Comparison of ENCODE assay signal across 1 cellular context in genomic region chr19:38851622-38852230, GRCh38.
TF ChIP-seq lines count a peak whose summit lies in the region.

No MANE protein-coding gene starts in this region.

TF ChIP-seq in HepG2, 621 proteins besides CTCF, POLR2A, EP300 and RAD21 (continued from another document and continues in another):
- TF ChIP-seq ZBTB43 (CRISPR knock-in tag; conservative IDR thresholded peaks at IDR 0.05): no peak
- TF ChIP-seq ZNF451 (CRISPR knock-in tag; IDR thresholded peaks at IDR 0.05): no peak
- TF ChIP-seq, protein P1, sequence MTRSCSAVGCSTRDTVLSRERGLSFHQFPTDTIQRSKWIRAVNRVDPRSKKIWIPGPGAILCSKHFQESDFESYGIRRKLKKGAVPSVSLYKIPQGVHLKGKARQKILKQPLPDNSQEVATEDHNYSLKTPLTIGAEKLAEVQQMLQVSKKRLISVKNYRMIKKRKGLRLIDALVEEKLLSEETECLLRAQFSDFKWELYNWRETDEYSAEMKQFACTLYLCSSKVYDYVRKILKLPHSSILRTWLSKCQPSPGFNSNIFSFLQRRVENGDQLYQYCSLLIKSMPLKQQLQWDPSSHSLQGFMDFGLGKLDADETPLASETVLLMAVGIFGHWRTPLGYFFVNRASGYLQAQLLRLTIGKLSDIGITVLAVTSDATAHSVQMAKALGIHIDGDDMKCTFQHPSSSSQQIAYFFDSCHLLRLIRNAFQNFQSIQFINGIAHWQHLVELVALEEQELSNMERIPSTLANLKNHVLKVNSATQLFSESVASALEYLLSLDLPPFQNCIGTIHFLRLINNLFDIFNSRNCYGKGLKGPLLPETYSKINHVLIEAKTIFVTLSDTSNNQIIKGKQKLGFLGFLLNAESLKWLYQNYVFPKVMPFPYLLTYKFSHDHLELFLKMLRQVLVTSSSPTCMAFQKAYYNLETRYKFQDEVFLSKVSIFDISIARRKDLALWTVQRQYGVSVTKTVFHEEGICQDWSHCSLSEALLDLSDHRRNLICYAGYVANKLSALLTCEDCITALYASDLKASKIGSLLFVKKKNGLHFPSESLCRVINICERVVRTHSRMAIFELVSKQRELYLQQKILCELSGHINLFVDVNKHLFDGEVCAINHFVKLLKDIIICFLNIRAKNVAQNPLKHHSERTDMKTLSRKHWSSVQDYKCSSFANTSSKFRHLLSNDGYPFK (CRISPR knock-in tag; IDR thresholded peaks at IDR 0.05; ENCODE audit: borderline replicate concordance): no peak
- TF ChIP-seq ZNF317 (CRISPR knock-in tag; IDR thresholded peaks at IDR 0.05): no peak
- TF ChIP-seq ZHX2 (IDR thresholded peaks at IDR 0.05; ENCODE audit: low read depth): peak; percentile 24; the same call in 1 of the 2 replicates
- TF ChIP-seq ZHX2 (CRISPR knock-in tag; IDR thresholded peaks at IDR 0.05; ENCODE audit: borderline replicate concordance): no peak
- TF ChIP-seq ZSCAN22 (CRISPR knock-in tag; IDR thresholded peaks at IDR 0.05): no peak
- no peak for TF ChIP-seq WIZ (CRISPR knock-in tag; IDR thresholded peaks at IDR 0.05)
- no peak for TF ChIP-seq IKZF4 (CRISPR knock-in tag; IDR thresholded peaks at IDR 0.05; ENCODE audit: borderline replicate concordance, low read depth, not compliant biosample characterization)
- TF ChIP-seq MEIS1 (CRISPR knock-in tag; IDR thresholded peaks at IDR 0.05; ENCODE audit: borderline replicate concordance): peak; percentile 65
- TF ChIP-seq DNMT1 (CRISPR knock-in tag; IDR thresholded peaks at IDR 0.05): no peak
- no peak; the same call in 1 of the 2 replicates for TF ChIP-seq ZNF790 (CRISPR knock-in tag; IDR thresholded peaks at IDR 0.05; ENCODE audit: borderline replicate concordance)
- TF ChIP-seq NAIF1 (CRISPR knock-in tag; IDR thresholded peaks at IDR 0.05; ENCODE audit: borderline replicate concordance): no peak
- no peak for TF ChIP-seq TP53 (CRISPR knock-in tag; conservative IDR thresholded peaks at IDR 0.05)
- no peak for TF ChIP-seq HMG20B (CRISPR knock-in tag; conservative IDR thresholded peaks at IDR 0.05)
- TF ChIP-seq CENPT (CRISPR knock-in tag; IDR thresholded peaks at IDR 0.05; ENCODE audit: low read depth): no peak; the same call in 1 of the 2 replicates
- TF ChIP-seq ZNF3 (CRISPR knock-in tag; IDR thresholded peaks at IDR 0.05): no peak
- TF ChIP-seq RBM22 (optimal IDR thresholded peaks at IDR 0.05; ENCODE audit: low read length): no peak
- TF ChIP-seq, protein P2, sequence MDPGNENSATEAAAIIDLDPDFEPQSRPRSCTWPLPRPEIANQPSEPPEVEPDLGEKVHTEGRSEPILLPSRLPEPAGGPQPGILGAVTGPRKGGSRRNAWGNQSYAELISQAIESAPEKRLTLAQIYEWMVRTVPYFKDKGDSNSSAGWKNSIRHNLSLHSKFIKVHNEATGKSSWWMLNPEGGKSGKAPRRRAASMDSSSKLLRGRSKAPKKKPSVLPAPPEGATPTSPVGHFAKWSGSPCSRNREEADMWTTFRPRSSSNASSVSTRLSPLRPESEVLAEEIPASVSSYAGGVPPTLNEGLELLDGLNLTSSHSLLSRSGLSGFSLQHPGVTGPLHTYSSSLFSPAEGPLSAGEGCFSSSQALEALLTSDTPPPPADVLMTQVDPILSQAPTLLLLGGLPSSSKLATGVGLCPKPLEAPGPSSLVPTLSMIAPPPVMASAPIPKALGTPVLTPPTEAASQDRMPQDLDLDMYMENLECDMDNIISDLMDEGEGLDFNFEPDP (CRISPR knock-in tag; conservative IDR thresholded peaks at IDR 0.05): no peak
- peak; percentile 50; the same call in 1 of the 2 replicates for TF ChIP-seq NFYC (CRISPR knock-in tag; IDR thresholded peaks at IDR 0.05)
- TF ChIP-seq ZNF543 (CRISPR knock-in tag; IDR thresholded peaks at IDR 0.05): peak; percentile 80; the same call in 1 of the 2 replicates
- no peak for TF ChIP-seq PHB2 (IDR thresholded peaks at IDR 0.05; ENCODE audit: partially characterized antibody)
- no peak for TF ChIP-seq ZNF780A (CRISPR knock-in tag; IDR thresholded peaks at IDR 0.05)
- peak; percentile 61; the same call in 1 of the 2 replicates for TF ChIP-seq KDM2A (CRISPR knock-in tag; IDR thresholded peaks at IDR 0.05; ENCODE audit: borderline replicate concordance, low read depth)
- TF ChIP-seq PRMT3 (CRISPR knock-in tag; IDR thresholded peaks at IDR 0.05; ENCODE audit: borderline replicate concordance, low read depth): no peak
- no peak for TF ChIP-seq SIX1 (CRISPR knock-in tag; IDR thresholded peaks at IDR 0.05; ENCODE audit: borderline replicate concordance)
- TF ChIP-seq ZNF251 (CRISPR knock-in tag; IDR thresholded peaks at IDR 0.05): 0 out of 2 replicates have a peak, but pooled peaks have one; percentile 34
- TF ChIP-seq CBX5 (CRISPR knock-in tag; IDR thresholded peaks at IDR 0.05; ENCODE audit: borderline replicate concordance): peak; percentile 50; the same call in 1 of the 2 replicates
- TF ChIP-seq MTF2 (CRISPR knock-in tag; IDR thresholded peaks at IDR 0.05; ENCODE audit: borderline replicate concordance): no peak
- TF ChIP-seq CEBPB (IDR thresholded peaks at IDR 0.05; ENCODE audit: borderline replicate concordance, low read depth, low read length): no peak
- TF ChIP-seq ZNF441 (CRISPR knock-in tag; IDR thresholded peaks at IDR 0.05; ENCODE audit: borderline replicate concordance): no peak
- peak; percentile 15 for TF ChIP-seq AGO2 (optimal IDR thresholded peaks at IDR 0.05; ENCODE audit: low read depth, low read length)
- peak; percentile 43; the same call in 1 of the 2 replicates for TF ChIP-seq GATAD2A (CRISPR knock-in tag; IDR thresholded peaks at IDR 0.05)
- TF ChIP-seq, protein P3, sequence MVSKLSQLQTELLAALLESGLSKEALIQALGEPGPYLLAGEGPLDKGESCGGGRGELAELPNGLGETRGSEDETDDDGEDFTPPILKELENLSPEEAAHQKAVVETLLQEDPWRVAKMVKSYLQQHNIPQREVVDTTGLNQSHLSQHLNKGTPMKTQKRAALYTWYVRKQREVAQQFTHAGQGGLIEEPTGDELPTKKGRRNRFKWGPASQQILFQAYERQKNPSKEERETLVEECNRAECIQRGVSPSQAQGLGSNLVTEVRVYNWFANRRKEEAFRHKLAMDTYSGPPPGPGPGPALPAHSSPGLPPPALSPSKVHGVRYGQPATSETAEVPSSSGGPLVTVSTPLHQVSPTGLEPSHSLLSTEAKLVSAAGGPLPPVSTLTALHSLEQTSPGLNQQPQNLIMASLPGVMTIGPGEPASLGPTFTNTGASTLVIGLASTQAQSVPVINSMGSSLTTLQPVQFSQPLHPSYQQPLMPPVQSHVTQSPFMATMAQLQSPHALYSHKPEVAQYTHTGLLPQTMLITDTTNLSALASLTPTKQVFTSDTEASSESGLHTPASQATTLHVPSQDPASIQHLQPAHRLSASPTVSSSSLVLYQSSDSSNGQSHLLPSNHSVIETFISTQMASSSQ (IDR thresholded peaks at IDR 0.05; ENCODE audit: low read depth): 0 out of 2 replicates have a peak, but pooled peaks have one; percentile 16
- TF ChIP-seq, protein P3 (CRISPR knock-in tag; IDR thresholded peaks at IDR 0.05; ENCODE audit: borderline replicate concordance): 0 out of 2 replicates have a peak, but pooled peaks have one; percentile 60
- TF ChIP-seq ZGPAT (CRISPR knock-in tag; IDR thresholded peaks at IDR 0.05): peak; percentile 68
- no peak for TF ChIP-seq SCMH1 (CRISPR knock-in tag; IDR thresholded peaks at IDR 0.05; ENCODE audit: borderline replicate concordance)
- TF ChIP-seq ZMYM4 (CRISPR knock-in tag; IDR thresholded peaks at IDR 0.05): no peak
- no peak for TF ChIP-seq ZNF468 (CRISPR knock-in tag; IDR thresholded peaks at IDR 0.05)
- no peak for TF ChIP-seq GLI4 (CRISPR knock-in tag; IDR thresholded peaks at IDR 0.05; ENCODE audit: borderline replicate concordance)
- TF ChIP-seq ZNF382 (CRISPR knock-in tag; IDR thresholded peaks at IDR 0.05; ENCODE audit: borderline replicate concordance): no peak
- peak; percentile 9; the same call in 1 of the 2 replicates for TF ChIP-seq MTA1 (CRISPR knock-in tag; IDR thresholded peaks at IDR 0.05; ENCODE audit: borderline replicate concordance)
- no peak for TF ChIP-seq SMC3 (IDR thresholded peaks at IDR 0.05; ENCODE audit: low read length)
- peak; percentile 33; the same call in 1 of the 2 replicates for TF ChIP-seq HDAC2 (CRISPR knock-in tag; IDR thresholded peaks at IDR 0.05)
- 0 out of 2 replicates have a peak, but pooled peaks have one; percentile 44 for TF ChIP-seq ZNF430 (CRISPR knock-in tag; IDR thresholded peaks at IDR 0.05)
- TF ChIP-seq ZNF180 (CRISPR knock-in tag; IDR thresholded peaks at IDR 0.05; ENCODE audit: borderline replicate concordance, low read depth): no peak
- no peak for TF ChIP-seq ZNF484 (CRISPR knock-in tag; IDR thresholded peaks at IDR 0.05; ENCODE audit: borderline replicate concordance, low read depth)
- TF ChIP-seq FOSL1 (CRISPR knock-in tag; IDR thresholded peaks at IDR 0.05; ENCODE audit: borderline replicate concordance): no peak
- TF ChIP-seq HNF4G (IDR thresholded peaks at IDR 0.05; ENCODE audit: borderline replicate concordance, low read depth, low read length): no peak
- TF ChIP-seq HNF4G (CRISPR knock-in tag; IDR thresholded peaks at IDR 0.05; ENCODE audit: borderline replicate concordance, low read depth): no peak
- no peak for TF ChIP-seq ZFAT (CRISPR knock-in tag; conservative IDR thresholded peaks at IDR 0.05)
